27 cellular contexts compared by ENCODE assay signal in genomic region chr5:54851449-54851848, GRCh38.
"Had no signal": no experiment of that assay in that cellular context is flagged by ENCODE, and none has a peak within 500 bp of the region (broad histone marks: within the 10 kb centered on the region; RNA-seq: fewer than 3 reads in every experiment).

No MANE protein-coding gene starts in this region.

- H3K27me3 ChIP-seq: gastrocnemius medialis, heart right ventricle, neural progenitor cell, right atrium auricular region, testis, tibial artery had no signal

- H3K4me2 ChIP-seq: neural progenitor cell, smooth muscle cell had no signal

- H3K9me3 ChIP-seq: gastrocnemius medialis, right atrium auricular region, testis, tibial artery had no signal

- ATAC-seq: gastrocnemius medialis; heart right ventricle; left colon; left ventricle myocardium superior; naive thymus-derived CD4-positive, alpha-beta T cell; sciatic nerve; stimulated activated naive CD8-positive, alpha-beta T cell treated with anti-CD3 and anti-CD28 coated beads, Interleukin-15, Interleukin-2, amounts not matched to agents 100 U/mL and 50 U/mL, for 24 hours had no signal

- H2AFZ ChIP-seq: neural progenitor cell, parathyroid adenoma had no signal

- H3K4me1 ChIP-seq: gastrocnemius medialis, heart right ventricle, neural progenitor cell, parathyroid adenoma, right atrium auricular region, testis, tibial artery had no signal

- H3K27ac ChIP-seq: coronary artery, gastrocnemius medialis, heart right ventricle, neural progenitor cell, parathyroid adenoma, right atrium auricular region, testis, tibial artery had no signal

- H3K36me3 ChIP-seq: gastrocnemius medialis, heart right ventricle, neural progenitor cell, right atrium auricular region, tibial artery had no signal

- DNase-seq: dermis blood vessel endothelial cell; effector memory CD4-positive, alpha-beta T cell; gastrocnemius medialis; heart right ventricle; hypothalamus; immature natural killer cell; islet precursor cell; kidney glomerular epithelial cell; left colon; left ventricle myocardium superior; mesendoderm; midbrain; naive thymus-derived CD4-positive, alpha-beta T cell; stimulated activated CD4-positive, alpha-beta T cell treated with anti-CD3 and anti-CD28 coated beads, Interleukin-12 subunit alpha, Interleukin-12 subunit beta, amount 100 ng/mL, for 4 hours; stimulated activated CD4-positive, alpha-beta T cell treated with anti-CD3 and anti-CD28 coated beads, Interleukin-1b, Interleukin-23, amount 100 ng/mL, for 48 hours; stimulated activated CD4-positive, alpha-beta T cell treated with anti-CD3 and anti-CD28 coated beads, Interleukin-4, amount 100 ng/mL, for 1 hour; stimulated activated CD8-positive, alpha-beta memory T cell treated with anti-CD3 and anti-CD28 coated beads, Interleukin-4, amount 100 ng/mL, for 48 hours; stimulated activated naive CD8-positive, alpha-beta T cell treated with anti-CD3 and anti-CD28 coated beads, Interleukin-15, Interleukin-2, amounts not matched to agents 100 U/mL and 50 U/mL, for 24 hours; substantia nigra; testis; tibial artery had no signal

- H3K4me3 ChIP-seq: coronary artery, gastrocnemius medialis, heart right ventricle, neural progenitor cell, right atrium auricular region, smooth muscle cell, testis, tibial artery had no signal

- H3K79me2 ChIP-seq: parathyroid adenoma had no signal
